Comparison of ENCODE assay signal across 16 cellular contexts in genomic region chr15:80026310-80026709, GRCh38. TPM values are rescaled to one million over a fixed set of nuclear protein-coding genes. Genes with fewer than 3 reads are reported as not detected.
DNase-seq lines count a peak whose midpoint lies in the region; ATAC-seq, FAIRE-seq and TF ChIP-seq lines count a peak whose summit lies in the region.
"Had no signal": no experiment of that assay in that cellular context is flagged by ENCODE, and none has a peak within 500 bp of the region (broad histone marks: within the 10 kb centered on the region; RNA-seq: fewer than 3 reads in every experiment).

No MANE protein-coding gene starts in this region.

- dilution Hi-C loops in keratinocyte (cut with MboI; ENCODE audit: extremely low pct_ligation_motif_present, low sequenced_read_pairs), result no loop called here

- H3K79me2 ChIP-seq in keratinocyte (ENCODE audit: control insufficient read depth, insufficient read depth, low read length), result no peaks in the 10 kb centered on the region

- H3K27ac ChIP-seq in keratinocyte (ENCODE audit: control insufficient read depth, insufficient read depth, low read length), result peak overlapping the region; percentile 80

- H3K9ac ChIP-seq in keratinocyte (ENCODE audit: control insufficient read depth, extremely low read depth, insufficient read depth, low read length), result peak overlapping the region; percentile 55

- H3K36me3 Mint-ChIP-seq in activated T-cell treated with anti-CD3 and anti-CD28 coated beads, Interleukin-2, amount 50 U/mL, for 24 hours (ENCODE audit: low read depth), result no peaks in the 10 kb centered on the region
- H3K36me3 Mint-ChIP-seq in activated T-helper 17 cell treated with anti-CD3 and anti-CD28 coated beads, Interleukin-2, amount 50 U/mL, for 72 hours (ENCODE audit: low read depth), result no peaks in the 10 kb centered on the region
- peaks cover 3% of the 10 kb centered on the region for H3K36me3 Mint-ChIP-seq in T-cell
- H3K36me3 Mint-ChIP-seq: CD4-positive, alpha-beta memory T cell had no signal

- POLR2A ChIA-PET in T-cell (lab: Charles Lee), result no interaction called here

- no peak for ATAC-seq in activated T-helper 17 cell treated with anti-CD3 and anti-CD28 coated beads, Interleukin-2, amount 50 U/mL, for 72 hours (replicated peaks)
- ATAC-seq in T-cell (replicated peaks in 1 of 4) (no peak), GM21528 (IDR thresholded peaks at IDR 0.05; ENCODE audit: low FRiP score, unreplicated experiment) (no peak)
- ATAC-seq: PC-3 had no signal

- H3K4me3 ChIP-seq in keratinocyte (ENCODE audit: control insufficient read depth in 2 of 3, extremely low read depth in 1 of 3, insufficient read depth in 2 of 3, low read depth in 1 of 3, low read length in 3 of 3), result no peak overlapping the region

- H3K9me3 ChIP-seq in keratinocyte (ENCODE audit: control insufficient read depth, low read depth, low read length), result no peaks in the 10 kb centered on the region

- H4K20me1 ChIP-seq in keratinocyte (ENCODE audit: control insufficient read depth, extremely low read depth, insufficient read depth, low read length), result no peaks in the 10 kb centered on the region

- no peak overlapping the region for H3K4me3 Mint-ChIP-seq in activated T-cell treated with anti-CD3 and anti-CD28 coated beads, Interleukin-2, amount 50 U/mL, for 24 hours
- peak overlapping the region; percentile 4 for H3K4me3 Mint-ChIP-seq in activated T-helper 17 cell treated with anti-CD3 and anti-CD28 coated beads, Interleukin-2, amount 50 U/mL, for 72 hours
- H3K4me3 Mint-ChIP-seq in T-cell, result no peak overlapping the region

- peak overlapping the region; percentile 39 for H3K27ac Mint-ChIP-seq in activated T-cell treated with anti-CD3 and anti-CD28 coated beads, Interleukin-2, amount 50 U/mL, for 24 hours
- H3K27ac Mint-ChIP-seq in activated T-helper 17 cell treated with anti-CD3 and anti-CD28 coated beads, Interleukin-2, amount 50 U/mL, for 72 hours, result peak overlapping the region; percentile 41
- H3K27ac Mint-ChIP-seq in T-cell, result no peak overlapping the region

- H3K4me1 Mint-ChIP-seq in activated T-cell treated with anti-CD3 and anti-CD28 coated beads, Interleukin-2, amount 50 U/mL, for 24 hours (ENCODE audit: low read depth), result peaks cover 22% of the 10 kb centered on the region
- H3K4me1 Mint-ChIP-seq in activated T-helper 17 cell treated with anti-CD3 and anti-CD28 coated beads, Interleukin-2, amount 50 U/mL, for 72 hours, result peaks cover 14% of the 10 kb centered on the region
- H3K4me1 Mint-ChIP-seq in T-cell, result peaks cover 8 to 17% (median 14%) of the 10 kb centered on the region in 3 donors

- peak overlapping the region; percentile 46 for H3K4me2 ChIP-seq in keratinocyte (ENCODE audit: control insufficient read depth, extremely low read depth, insufficient read depth, low read depth, low read length)

- H3K27me3 ChIP-seq in keratinocyte (ENCODE audit: control insufficient read depth, extremely low read depth, insufficient read depth, low read length), result no peaks in the 10 kb centered on the region

- H3K9me1 ChIP-seq in keratinocyte (ENCODE audit: control insufficient read depth, extremely low read depth, insufficient read depth, low read length), result no peaks in the 10 kb centered on the region

- no peak for DNase-seq in activated T-cell treated with anti-CD3 and anti-CD28 coated beads, Interleukin-2, amount 50 U/mL, for 24 hours
- no peak for DNase-seq in activated T-cell treated with anti-CD3 and anti-CD28 coated beads, Interleukin-2, amount 50 U/mL, for 1 hour
- DNase-seq in keratinocyte (ENCODE audit: low read depth, low spot score) (no peak), cerebellar nuclear complex (lab: John Stamatoyannopoulos, UW) (no peak), T-cell (no peak)
- DNase-seq: AML-193; CD4-positive, alpha-beta memory T cell; DND-41; GDM1; NCI-H1048; NCI-H146; NCI-H345; NCI-H526 treated with DMSO at 0.1 percent for 48 hours; PC-3 had no signal

- CTCF ChIA-PET in T-cell (lab: Charles Lee), result no interaction called here

- H2AFZ ChIP-seq in keratinocyte (ENCODE audit: control insufficient read depth, low read length), result peak overlapping the region; percentile 48

- no peak for TF ChIP-seq CTCF in keratinocyte (optimal IDR thresholded peaks at IDR 0.05 in 1 of 3, IDR thresholded peaks at IDR 0.05 in 1 of 3, conservative IDR thresholded peaks at IDR 0.05 in 1 of 3; ENCODE audit: extremely low read depth in 1 of 3, insufficient read depth in 2 of 3, low read length in 3 of 3)

- no peaks in the 10 kb centered on the region for H3K9me3 Mint-ChIP-seq in activated T-cell treated with anti-CD3 and anti-CD28 coated beads, Interleukin-2, amount 50 U/mL, for 24 hours
- H3K9me3 Mint-ChIP-seq in activated T-helper 17 cell treated with anti-CD3 and anti-CD28 coated beads, Interleukin-2, amount 50 U/mL, for 72 hours, result no peaks in the 10 kb centered on the region
- peaks cover 0 to 5% (median 4%) of the 10 kb centered on the region in 3 donors for H3K9me3 Mint-ChIP-seq in T-cell

- peaks cover 14% of the 10 kb centered on the region for H3K4me1 ChIP-seq in keratinocyte (ENCODE audit: control insufficient read depth, extremely low read depth, insufficient read depth, low read length)

- H3K36me3 ChIP-seq in keratinocyte (ENCODE audit: control insufficient read depth in 2 of 2, extremely low read depth in 1 of 2, insufficient read depth in 2 of 2, low read length in 2 of 2), result no peaks in the 10 kb centered on the region

- H3K27me3 Mint-ChIP-seq in activated T-cell treated with anti-CD3 and anti-CD28 coated beads, Interleukin-2, amount 50 U/mL, for 24 hours, result peaks cover 4% of the 10 kb centered on the region
- H3K27me3 Mint-ChIP-seq in activated T-helper 17 cell treated with anti-CD3 and anti-CD28 coated beads, Interleukin-2, amount 50 U/mL, for 72 hours, result peaks cover 3% of the 10 kb centered on the region
- H3K27me3 Mint-ChIP-seq in T-cell, result peaks cover 0 to 4% of the 10 kb centered on the region in 2 donors

- FAIRE-seq in keratinocyte (lab: Jason Lieb, UNC), result peak; percentile 5

RNA-seq across cellular contexts. Expression of gene ZFAND6, which starts 33.2 kb away (rescaled TPM):
- 10 to 100 TPM; 26.2 to 35.2 TPM for total RNA-seq in activated T-helper 17 cell treated with anti-CD3 and anti-CD28 coated beads, Interleukin-2, amount 50 U/mL, for 72 hours
- polyA plus RNA-seq in keratinocyte, result 76.3 to 143 TPM (median 142 TPM) in 3 replicates
- polyA plus RNA-seq in keratinocyte (2011; ENCODE audit: low read depth), result 119 TPM
- polyA plus RNA-seq in keratinocyte (2011; cell fraction: cytosol; rRNA removed), result 69.3 and 130 TPM in 2 replicates
- 76.2 and 94.2 TPM in 2 replicates for polyA plus RNA-seq in keratinocyte (2011; cell fraction: nucleus; rRNA removed)
- 65.0 and 95.4 TPM in 2 replicates for polyA plus RNA-seq in keratinocyte (2012; ENCODE audit: low replicate concordance)
- polyA minus RNA-seq in keratinocyte, result 13.2 to 111 TPM (median 97.5 TPM) in 3 replicates
- 85.6 TPM for polyA minus RNA-seq in keratinocyte (2011; cell fraction: cytosol; rRNA and poly(A)+ RNA removed)
- polyA minus RNA-seq in keratinocyte (2011; cell fraction: nucleus; rRNA and poly(A)+ RNA removed), result 47.2 and 67.4 TPM in 2 replicates
- 10 to 100 TPM; 49.1 to 84.2 (median 57.1) TPM for total RNA-seq in T-cell

RNA-seq across cellular contexts. Expression of gene BCL2A1, which starts 55.3 kb away (rescaled TPM):
- 10 to 100 TPM; 32.7 to 77.0 TPM for total RNA-seq in activated T-helper 17 cell treated with anti-CD3 and anti-CD28 coated beads, Interleukin-2, amount 50 U/mL, for 72 hours
- polyA plus RNA-seq in keratinocyte, result 0.10 to 0.23 TPM in 2 of 3 replicates, not detected in the other
- not detected for polyA plus RNA-seq in keratinocyte (2011; ENCODE audit: low read depth)
- polyA plus RNA-seq in keratinocyte (2011; cell fraction: cytosol; rRNA removed), result 0.23 TPM in 1 of 2 replicates, not detected in the other
- polyA plus RNA-seq in keratinocyte (2011; cell fraction: nucleus; rRNA removed), result 0.35 and 0.55 TPM in 2 replicates
- not detected in 2 replicates for polyA plus RNA-seq in keratinocyte (2012; ENCODE audit: low replicate concordance)
- polyA minus RNA-seq in keratinocyte, result not detected in 3 replicates
- polyA minus RNA-seq in keratinocyte (2011; cell fraction: cytosol; rRNA and poly(A)+ RNA removed), result not detected
- polyA minus RNA-seq in keratinocyte (2011; cell fraction: nucleus; rRNA and poly(A)+ RNA removed), result not detected in 2 replicates
- total RNA-seq in T-cell, result 10 to 100 TPM; 10.6 to 26.2 (median 13.6) TPM

Comparison
In these comparisons a context has a peak if more than half of its experiments do, and no peak if none do; other contexts are left out.
1. H3K27ac Mint-ChIP-seq: peak in activated T-cell treated with anti-CD3 and anti-CD28 coated beads, Interleukin-2, amount 50 U/mL, for 24 hours (single experiment) and activated T-helper 17 cell treated with anti-CD3 and anti-CD28 coated beads, Interleukin-2, amount 50 U/mL, for 72 hours (single experiment); none in T-cell (0 of 2).